ENCODE assay signal across 1 cellular context in the genomic region with DNA sequence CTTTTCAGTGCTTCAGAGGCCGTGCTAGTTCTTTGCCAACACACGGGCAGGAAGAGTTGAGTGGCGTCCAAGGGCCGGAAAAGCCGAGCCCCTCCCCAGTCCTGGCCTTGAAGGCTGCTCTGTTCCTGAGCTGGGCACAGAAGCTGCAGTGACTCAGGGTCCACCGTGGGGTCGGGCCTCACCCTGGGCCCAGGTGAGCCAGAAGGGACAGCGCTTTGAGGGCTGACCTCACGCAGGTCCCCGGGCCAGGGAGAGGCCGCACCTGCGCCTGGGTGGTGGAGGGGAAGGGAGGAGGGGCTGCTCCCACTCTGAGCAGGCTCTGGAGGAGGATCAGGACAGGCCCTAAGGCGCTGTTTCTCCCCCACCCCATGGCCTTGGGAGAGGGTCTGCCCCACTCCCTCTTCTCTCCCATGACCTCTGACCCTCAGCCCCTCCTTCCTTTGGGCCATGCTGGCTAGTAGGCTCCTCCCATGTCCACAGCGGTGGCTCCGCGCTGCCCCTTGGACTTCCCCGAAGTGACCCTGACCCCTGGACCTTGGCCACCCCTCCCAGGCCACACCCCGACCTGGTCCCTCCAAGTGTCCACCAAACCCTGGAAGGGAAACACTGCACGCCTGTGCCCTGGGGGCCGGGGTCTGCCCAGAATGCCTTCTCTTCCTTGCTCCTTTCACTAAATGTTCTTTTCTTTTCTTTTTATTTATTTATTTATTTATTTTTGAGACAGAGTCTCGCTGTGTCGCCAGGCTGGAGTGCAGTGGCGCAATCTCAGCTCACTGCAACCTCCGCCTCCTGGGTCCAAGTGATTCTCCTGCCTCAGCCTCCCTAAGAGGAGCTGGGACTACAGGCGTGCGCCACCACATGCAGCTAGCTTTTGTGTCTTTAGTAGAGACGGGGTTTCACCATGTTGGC.
TF ChIP-seq lines count a peak whose summit lies in the region.

No MANE protein-coding gene starts in this region.

TF ChIP-seq in HepG2, 621 proteins besides CTCF, POLR2A, EP300 and RAD21 (continued from another document and continues in another):
- TF ChIP-seq, protein P1, sequence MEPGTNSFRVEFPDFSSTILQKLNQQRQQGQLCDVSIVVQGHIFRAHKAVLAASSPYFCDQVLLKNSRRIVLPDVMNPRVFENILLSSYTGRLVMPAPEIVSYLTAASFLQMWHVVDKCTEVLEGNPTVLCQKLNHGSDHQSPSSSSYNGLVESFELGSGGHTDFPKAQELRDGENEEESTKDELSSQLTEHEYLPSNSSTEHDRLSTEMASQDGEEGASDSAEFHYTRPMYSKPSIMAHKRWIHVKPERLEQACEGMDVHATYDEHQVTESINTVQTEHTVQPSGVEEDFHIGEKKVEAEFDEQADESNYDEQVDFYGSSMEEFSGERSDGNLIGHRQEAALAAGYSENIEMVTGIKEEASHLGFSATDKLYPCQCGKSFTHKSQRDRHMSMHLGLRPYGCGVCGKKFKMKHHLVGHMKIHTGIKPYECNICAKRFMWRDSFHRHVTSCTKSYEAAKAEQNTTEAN (CRISPR knock-in tag; conservative IDR thresholded peaks at IDR 0.05), result no peak
- 0 out of 2 replicates have a peak, but pooled peaks have one; percentile 36 for TF ChIP-seq RBFOX2 (IDR thresholded peaks at IDR 0.05; ENCODE audit: low read depth, low read length)
- TF ChIP-seq, protein P2, sequence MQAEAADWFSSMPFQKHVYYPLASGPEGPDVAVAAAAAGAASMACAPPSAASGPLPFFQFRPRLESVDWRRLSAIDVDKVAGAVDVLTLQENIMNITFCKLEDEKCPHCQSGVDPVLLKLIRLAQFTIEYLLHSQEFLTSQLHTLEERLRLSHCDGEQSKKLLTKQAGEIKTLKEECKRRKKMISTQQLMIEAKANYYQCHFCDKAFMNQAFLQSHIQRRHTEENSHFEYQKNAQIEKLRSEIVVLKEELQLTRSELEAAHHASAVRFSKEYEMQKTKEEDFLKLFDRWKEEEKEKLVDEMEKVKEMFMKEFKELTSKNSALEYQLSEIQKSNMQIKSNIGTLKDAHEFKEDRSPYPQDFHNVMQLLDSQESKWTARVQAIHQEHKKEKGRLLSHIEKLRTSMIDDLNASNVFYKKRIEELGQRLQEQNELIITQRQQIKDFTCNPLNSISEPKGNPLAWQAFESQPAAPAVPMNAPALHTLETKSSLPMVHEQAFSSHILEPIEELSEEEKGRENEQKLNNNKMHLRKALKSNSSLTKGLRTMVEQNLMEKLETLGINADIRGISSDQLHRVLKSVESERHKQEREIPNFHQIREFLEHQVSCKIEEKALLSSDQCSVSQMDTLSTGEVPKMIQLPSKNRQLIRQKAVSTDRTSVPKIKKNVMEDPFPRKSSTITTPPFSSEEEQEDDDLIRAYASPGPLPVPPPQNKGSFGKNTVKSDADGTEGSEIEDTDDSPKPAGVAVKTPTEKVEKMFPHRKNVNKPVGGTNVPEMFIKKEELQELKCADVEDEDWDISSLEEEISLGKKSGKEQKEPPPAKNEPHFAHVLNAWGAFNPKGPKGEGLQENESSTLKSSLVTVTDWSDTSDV (CRISPR knock-in tag; IDR thresholded peaks at IDR 0.05), result no peak
- TF ChIP-seq SP1 (IDR thresholded peaks at IDR 0.05), result no peak
- peak; percentile 48; the same call in 1 of the 2 replicates for TF ChIP-seq SP1 (CRISPR knock-in tag; IDR thresholded peaks at IDR 0.05)
- 0 out of 2 replicates have a peak, but pooled peaks have one; percentile 18 for TF ChIP-seq TOPORS (CRISPR knock-in tag; IDR thresholded peaks at IDR 0.05)
- peak; percentile 44; the same call in 1 of the 2 replicates for TF ChIP-seq MAZ (IDR thresholded peaks at IDR 0.05; ENCODE audit: borderline replicate concordance, low read depth, low read length)
- peak; percentile 50; the same call in 1 of the 2 replicates for TF ChIP-seq MAZ (CRISPR knock-in tag; IDR thresholded peaks at IDR 0.05; ENCODE audit: low read depth)
- no peak for TF ChIP-seq HES4 (CRISPR knock-in tag; IDR thresholded peaks at IDR 0.05; ENCODE audit: borderline replicate concordance)
- TF ChIP-seq RCOR2 (CRISPR knock-in tag; IDR thresholded peaks at IDR 0.05), result no peak
- TF ChIP-seq TAF15 (IDR thresholded peaks at IDR 0.05; ENCODE audit: low read depth, low read length, poor library complexity, severe bottlenecking), result peak; percentile 9
- 0 out of 2 replicates have a peak, but pooled peaks have one; percentile 65 for TF ChIP-seq ZSCAN25 (CRISPR knock-in tag; IDR thresholded peaks at IDR 0.05)
- peak; percentile 63; the same call in 1 of the 2 replicates for TF ChIP-seq MEIS2 (CRISPR knock-in tag; IDR thresholded peaks at IDR 0.05)
- TF ChIP-seq ZMYM4 (CRISPR knock-in tag; IDR thresholded peaks at IDR 0.05), result no peak; the same call in 1 of the 2 replicates
- TF ChIP-seq KAT8 (CRISPR knock-in tag; IDR thresholded peaks at IDR 0.05), result no peak
- TF ChIP-seq ZC3H13 (CRISPR knock-in tag; IDR thresholded peaks at IDR 0.05), result no peak
- TF ChIP-seq ZNF562 (CRISPR knock-in tag; IDR thresholded peaks at IDR 0.05; ENCODE audit: borderline replicate concordance), result no peak
- TF ChIP-seq ZNF816 (CRISPR knock-in tag; IDR thresholded peaks at IDR 0.05; ENCODE audit: borderline replicate concordance), result no peak
- no peak for TF ChIP-seq SUZ12 (IDR thresholded peaks at IDR 0.05; ENCODE audit: low read depth, low read length)
- TF ChIP-seq, protein P3, sequence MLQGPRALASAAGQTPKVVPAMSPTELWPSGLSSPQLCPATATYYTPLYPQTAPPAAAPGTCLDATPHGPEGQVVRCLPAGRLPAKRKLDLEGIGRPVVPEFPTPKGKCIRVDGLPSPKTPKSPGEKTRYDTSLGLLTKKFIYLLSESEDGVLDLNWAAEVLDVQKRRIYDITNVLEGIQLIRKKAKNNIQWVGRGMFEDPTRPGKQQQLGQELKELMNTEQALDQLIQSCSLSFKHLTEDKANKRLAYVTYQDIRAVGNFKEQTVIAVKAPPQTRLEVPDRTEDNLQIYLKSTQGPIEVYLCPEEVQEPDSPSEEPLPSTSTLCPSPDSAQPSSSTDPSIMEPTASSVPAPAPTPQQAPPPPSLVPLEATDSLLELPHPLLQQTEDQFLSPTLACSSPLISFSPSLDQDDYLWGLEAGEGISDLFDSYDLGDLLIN (CRISPR knock-in tag; IDR thresholded peaks at IDR 0.05; ENCODE audit: borderline replicate concordance), result no peak
- TF ChIP-seq, protein P4, sequence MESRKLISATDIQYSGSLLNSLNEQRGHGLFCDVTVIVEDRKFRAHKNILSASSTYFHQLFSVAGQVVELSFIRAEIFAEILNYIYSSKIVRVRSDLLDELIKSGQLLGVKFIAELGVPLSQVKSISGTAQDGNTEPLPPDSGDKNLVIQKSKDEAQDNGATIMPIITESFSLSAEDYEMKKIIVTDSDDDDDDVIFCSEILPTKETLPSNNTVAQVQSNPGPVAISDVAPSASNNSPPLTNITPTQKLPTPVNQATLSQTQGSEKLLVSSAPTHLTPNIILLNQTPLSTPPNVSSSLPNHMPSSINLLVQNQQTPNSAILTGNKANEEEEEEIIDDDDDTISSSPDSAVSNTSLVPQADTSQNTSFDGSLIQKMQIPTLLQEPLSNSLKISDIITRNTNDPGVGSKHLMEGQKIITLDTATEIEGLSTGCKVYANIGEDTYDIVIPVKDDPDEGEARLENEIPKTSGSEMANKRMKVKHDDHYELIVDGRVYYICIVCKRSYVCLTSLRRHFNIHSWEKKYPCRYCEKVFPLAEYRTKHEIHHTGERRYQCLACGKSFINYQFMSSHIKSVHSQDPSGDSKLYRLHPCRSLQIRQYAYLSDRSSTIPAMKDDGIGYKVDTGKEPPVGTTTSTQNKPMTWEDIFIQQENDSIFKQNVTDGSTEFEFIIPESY (CRISPR knock-in tag; IDR thresholded peaks at IDR 0.05), result no peak
- TF ChIP-seq NR3C1 (CRISPR knock-in tag; IDR thresholded peaks at IDR 0.05), result no peak
- TF ChIP-seq ATF7-NPFF (CRISPR knock-in tag; IDR thresholded peaks at IDR 0.05; ENCODE audit: low read depth), result no peak
- no peak for TF ChIP-seq JUNB (CRISPR knock-in tag; IDR thresholded peaks at IDR 0.05; ENCODE audit: borderline replicate concordance)
- no peak for TF ChIP-seq ZNF703 (CRISPR knock-in tag; IDR thresholded peaks at IDR 0.05; ENCODE audit: borderline replicate concordance)
- TF ChIP-seq MTF1 (CRISPR knock-in tag; IDR thresholded peaks at IDR 0.05), result no peak
- TF ChIP-seq ZNF549 (CRISPR knock-in tag; IDR thresholded peaks at IDR 0.05), result no peak
- TF ChIP-seq, protein P5, sequence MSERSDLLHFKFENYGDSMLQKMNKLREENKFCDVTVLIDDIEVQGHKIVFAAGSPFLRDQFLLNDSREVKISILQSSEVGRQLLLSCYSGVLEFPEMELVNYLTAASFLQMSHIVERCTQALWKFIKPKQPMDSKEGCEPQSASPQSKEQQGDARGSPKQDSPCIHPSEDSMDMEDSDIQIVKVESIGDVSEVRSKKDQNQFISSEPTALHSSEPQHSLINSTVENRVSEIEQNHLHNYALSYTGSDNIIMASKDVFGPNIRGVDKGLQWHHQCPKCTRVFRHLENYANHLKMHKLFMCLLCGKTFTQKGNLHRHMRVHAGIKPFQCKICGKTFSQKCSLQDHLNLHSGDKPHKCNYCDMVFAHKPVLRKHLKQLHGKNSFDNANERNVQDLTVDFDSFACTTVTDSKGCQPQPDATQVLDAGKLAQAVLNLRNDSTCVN (CRISPR knock-in tag; IDR thresholded peaks at IDR 0.05; ENCODE audit: borderline replicate concordance), result no peak
- no peak for TF ChIP-seq RFX3 (CRISPR knock-in tag; IDR thresholded peaks at IDR 0.05)
- TF ChIP-seq, protein P6, sequence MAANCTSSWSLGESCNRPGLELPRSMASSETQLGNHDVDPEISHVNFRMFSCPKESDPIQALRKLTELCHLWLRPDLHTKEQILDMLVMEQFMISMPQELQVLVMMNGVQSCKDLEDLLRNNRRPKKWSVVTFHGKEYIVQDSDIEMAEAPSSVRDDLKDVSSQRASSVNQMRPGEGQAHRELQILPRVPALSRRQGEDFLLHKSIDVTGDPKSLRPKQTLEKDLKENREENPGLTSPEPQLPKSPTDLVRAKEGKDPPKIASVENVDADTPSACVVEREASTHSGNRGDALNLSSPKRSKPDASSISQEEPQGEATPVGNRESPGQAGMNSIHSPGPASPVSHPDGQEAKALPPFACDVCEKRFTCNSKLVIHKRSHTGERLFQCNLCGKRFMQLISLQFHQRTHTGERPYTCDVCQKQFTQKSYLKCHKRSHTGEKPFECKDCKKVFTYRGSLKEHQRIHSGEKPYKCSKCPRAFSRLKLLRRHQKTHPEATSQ (CRISPR knock-in tag; IDR thresholded peaks at IDR 0.05; ENCODE audit: borderline replicate concordance), result no peak
- TF ChIP-seq, protein P7, sequence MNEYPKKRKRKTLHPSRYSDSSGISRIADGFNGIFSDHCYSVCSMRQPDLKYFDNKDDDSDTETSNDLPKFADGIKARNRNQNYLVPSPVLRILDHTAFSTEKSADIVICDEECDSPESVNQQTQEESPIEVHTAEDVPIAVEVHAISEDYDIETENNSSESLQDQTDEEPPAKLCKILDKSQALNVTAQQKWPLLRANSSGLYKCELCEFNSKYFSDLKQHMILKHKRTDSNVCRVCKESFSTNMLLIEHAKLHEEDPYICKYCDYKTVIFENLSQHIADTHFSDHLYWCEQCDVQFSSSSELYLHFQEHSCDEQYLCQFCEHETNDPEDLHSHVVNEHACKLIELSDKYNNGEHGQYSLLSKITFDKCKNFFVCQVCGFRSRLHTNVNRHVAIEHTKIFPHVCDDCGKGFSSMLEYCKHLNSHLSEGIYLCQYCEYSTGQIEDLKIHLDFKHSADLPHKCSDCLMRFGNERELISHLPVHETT (CRISPR knock-in tag; conservative IDR thresholded peaks at IDR 0.05), result no peak
- no peak for TF ChIP-seq ZKSCAN5 (CRISPR knock-in tag; IDR thresholded peaks at IDR 0.05)
- TF ChIP-seq SP5 (CRISPR knock-in tag; IDR thresholded peaks at IDR 0.05; ENCODE audit: borderline replicate concordance, low read depth), result peak; percentile 92
- no peak for TF ChIP-seq ZNF12 (CRISPR knock-in tag; IDR thresholded peaks at IDR 0.05)
- 0 out of 2 replicates have a peak, but pooled peaks have one; percentile 41 for TF ChIP-seq FOXA3 (CRISPR knock-in tag; IDR thresholded peaks at IDR 0.05)
- TF ChIP-seq SMAD3 (CRISPR knock-in tag; IDR thresholded peaks at IDR 0.05), result no peak
- 0 out of 2 replicates have a peak, but pooled peaks have one; percentile 28 for TF ChIP-seq THAP11 (CRISPR knock-in tag; IDR thresholded peaks at IDR 0.05)
- no peak for TF ChIP-seq ZBTB42 (CRISPR knock-in tag; IDR thresholded peaks at IDR 0.05)
- no peak for TF ChIP-seq ZNF619 (CRISPR knock-in tag; IDR thresholded peaks at IDR 0.05)
- TF ChIP-seq SMAD1 (CRISPR knock-in tag; IDR thresholded peaks at IDR 0.05; ENCODE audit: borderline replicate concordance, low read depth), result 0 out of 2 replicates have a peak, but pooled peaks have one; percentile 18
- peak; percentile 52; the same call in 1 of the 2 replicates for TF ChIP-seq GABPB1 (CRISPR knock-in tag; IDR thresholded peaks at IDR 0.05)
- TF ChIP-seq SPEN (CRISPR knock-in tag; IDR thresholded peaks at IDR 0.05; ENCODE audit: low read depth), result peak; percentile 65
- TF ChIP-seq, protein P8, sequence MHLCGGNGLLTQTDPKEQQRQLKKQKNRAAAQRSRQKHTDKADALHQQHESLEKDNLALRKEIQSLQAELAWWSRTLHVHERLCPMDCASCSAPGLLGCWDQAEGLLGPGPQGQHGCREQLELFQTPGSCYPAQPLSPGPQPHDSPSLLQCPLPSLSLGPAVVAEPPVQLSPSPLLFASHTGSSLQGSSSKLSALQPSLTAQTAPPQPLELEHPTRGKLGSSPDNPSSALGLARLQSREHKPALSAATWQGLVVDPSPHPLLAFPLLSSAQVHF (CRISPR knock-in tag; IDR thresholded peaks at IDR 0.05), result no peak
- TF ChIP-seq, protein P9, sequence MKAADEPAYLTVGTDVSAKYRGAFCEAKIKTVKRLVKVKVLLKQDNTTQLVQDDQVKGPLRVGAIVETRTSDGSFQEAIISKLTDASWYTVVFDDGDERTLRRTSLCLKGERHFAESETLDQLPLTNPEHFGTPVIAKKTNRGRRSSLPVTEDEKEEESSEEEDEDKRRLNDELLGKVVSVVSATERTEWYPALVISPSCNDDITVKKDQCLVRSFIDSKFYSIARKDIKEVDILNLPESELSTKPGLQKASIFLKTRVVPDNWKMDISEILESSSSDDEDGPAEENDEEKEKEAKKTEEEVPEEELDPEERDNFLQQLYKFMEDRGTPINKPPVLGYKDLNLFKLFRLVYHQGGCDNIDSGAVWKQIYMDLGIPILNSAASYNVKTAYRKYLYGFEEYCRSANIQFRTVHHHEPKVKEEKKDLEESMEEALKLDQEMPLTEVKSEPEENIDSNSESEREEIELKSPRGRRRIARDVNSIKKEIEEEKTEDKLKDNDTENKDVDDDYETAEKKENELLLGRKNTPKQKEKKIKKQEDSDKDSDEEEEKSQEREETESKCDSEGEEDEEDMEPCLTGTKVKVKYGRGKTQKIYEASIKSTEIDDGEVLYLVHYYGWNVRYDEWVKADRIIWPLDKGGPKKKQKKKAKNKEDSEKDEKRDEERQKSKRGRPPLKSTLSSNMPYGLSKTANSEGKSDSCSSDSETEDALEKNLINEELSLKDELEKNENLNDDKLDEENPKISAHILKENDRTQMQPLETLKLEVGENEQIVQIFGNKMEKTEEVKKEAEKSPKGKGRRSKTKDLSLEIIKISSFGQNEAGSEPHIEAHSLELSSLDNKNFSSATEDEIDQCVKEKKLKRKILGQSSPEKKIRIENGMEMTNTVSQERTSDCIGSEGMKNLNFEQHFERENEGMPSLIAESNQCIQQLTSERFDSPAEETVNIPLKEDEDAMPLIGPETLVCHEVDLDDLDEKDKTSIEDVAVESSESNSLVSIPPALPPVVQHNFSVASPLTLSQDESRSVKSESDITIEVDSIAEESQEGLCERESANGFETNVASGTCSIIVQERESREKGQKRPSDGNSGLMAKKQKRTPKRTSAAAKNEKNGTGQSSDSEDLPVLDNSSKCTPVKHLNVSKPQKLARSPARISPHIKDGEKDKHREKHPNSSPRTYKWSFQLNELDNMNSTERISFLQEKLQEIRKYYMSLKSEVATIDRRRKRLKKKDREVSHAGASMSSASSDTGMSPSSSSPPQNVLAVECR (CRISPR knock-in tag; IDR thresholded peaks at IDR 0.05; ENCODE audit: borderline replicate concordance), result peak; percentile 25; the same call in 1 of the 2 replicates
- TF ChIP-seq ZNF383 (CRISPR knock-in tag; IDR thresholded peaks at IDR 0.05; ENCODE audit: borderline replicate concordance), result no peak
- TF ChIP-seq ZNF441 (CRISPR knock-in tag; IDR thresholded peaks at IDR 0.05; ENCODE audit: borderline replicate concordance), result no peak
- no peak for TF ChIP-seq PAF1 (CRISPR knock-in tag; IDR thresholded peaks at IDR 0.05)
